8 cellular contexts compared by ENCODE assay signal in genomic region chr6:28686446-28687027, GRCh38.
DNase-seq lines count a peak whose midpoint lies in the region; TF ChIP-seq lines count a peak whose summit lies in the region.
"Not testable (repeated sequence)": the region's sequence is repeated elsewhere in the genome, so short reads cannot be mapped to it uniquely, and the experiment has no call there.

No MANE protein-coding gene starts in this region.

- H3K27me3 ChIP-seq in MM.1S (replicated peaks; ENCODE audit: insufficient read depth, low read length): not testable (repeated sequence)

- not testable (repeated sequence) for H3K9me3 ChIP-seq in MM.1S (replicated peaks; ENCODE audit: insufficient read depth, low read length)

- H3K9me2 ChIP-seq in MM.1S (replicated peaks; ENCODE audit: insufficient read depth, low read length): not testable (repeated sequence)

- not testable (repeated sequence) for H3K4me1 ChIP-seq in MM.1S (ENCODE audit: low read length)

- H3K4me3 ChIP-seq in MM.1S (ENCODE audit: low read length): not testable (repeated sequence)

- H3K4me2 ChIP-seq in MM.1S (ENCODE audit: low read depth, low read length): peak overlapping the region; percentile 21; the same call in 1 of the 2 replicates

- not testable (repeated sequence) for H2AFZ ChIP-seq in MM.1S (ENCODE audit: low read length)

- not testable (repeated sequence) for H3K79me2 ChIP-seq in MM.1S (ENCODE audit: low read length)

- peak; percentile 59 for TF ChIP-seq CTCF in MM.1S (IDR thresholded peaks at IDR 0.05; ENCODE audit: low read length)

- DNase-seq in A172 (ENCODE audit: low spot score): peak; percentile 50
- peak; percentile 39 for DNase-seq in GDM1 (lab: John Stamatoyannopoulos, UW)
- DNase-seq in MM.1S: peak; percentile 64
- DNase-seq in NOMO-1 treated with DMSO at 0.1 percent for 48 hours (lab: John Stamatoyannopoulos, UW; ENCODE audit: unreplicated experiment): peak; percentile 58
- DNase-seq in activated CD4-positive, CD25-positive, alpha-beta regulatory T cell treated with anti-CD3 and anti-CD28 coated beads, Interleukin-2, amount 50 U/mL, for 16 hours (ENCODE audit: low read depth, low spot score): peak; percentile 38
- DNase-seq in cerebellar cortex (ENCODE audit: low spot score): peak; percentile 81
- DNase-seq in iPS-NIHi7 (ENCODE audit: extremely low spot score): peak; percentile 26
- DNase-seq in pulmonary artery endothelial cell (ENCODE audit: low read depth, low spot score): peak; percentile 27

- not testable (repeated sequence) for H4K20me1 ChIP-seq in MM.1S (ENCODE audit: insufficient read depth, low read length)

- H3F3A ChIP-seq in MM.1S (ENCODE audit: insufficient read depth, low read length): not testable (repeated sequence)

- not testable (repeated sequence) for H3K36me3 ChIP-seq in MM.1S (replicated peaks; ENCODE audit: insufficient read depth, low read length)

- H3K9ac ChIP-seq in MM.1S (ENCODE audit: low read length): not testable (repeated sequence)

- not testable (repeated sequence) for H3K27ac ChIP-seq in MM.1S (ENCODE audit: low read length)

Comparison
In these comparisons a context has a peak if more than half of its experiments do, and no peak if none do; other contexts are left out.
1. DNase-seq: peak in every context shown above with its lines; median percentile 81 in cerebellar cortex; 64 in MM.1S; 58 in NOMO-1 treated with DMSO at 0.1 percent for 48 hours; 50 in A172; 39 in GDM1; 38 in activated CD4-positive, CD25-positive, alpha-beta regulatory T cell treated with anti-CD3 and anti-CD28 coated beads, Interleukin-2, amount 50 U/mL, for 16 hours; 27 in pulmonary artery endothelial cell; 26 in iPS-NIHi7.